8 cellular contexts compared by ENCODE assay signal in the genomic region with DNA sequence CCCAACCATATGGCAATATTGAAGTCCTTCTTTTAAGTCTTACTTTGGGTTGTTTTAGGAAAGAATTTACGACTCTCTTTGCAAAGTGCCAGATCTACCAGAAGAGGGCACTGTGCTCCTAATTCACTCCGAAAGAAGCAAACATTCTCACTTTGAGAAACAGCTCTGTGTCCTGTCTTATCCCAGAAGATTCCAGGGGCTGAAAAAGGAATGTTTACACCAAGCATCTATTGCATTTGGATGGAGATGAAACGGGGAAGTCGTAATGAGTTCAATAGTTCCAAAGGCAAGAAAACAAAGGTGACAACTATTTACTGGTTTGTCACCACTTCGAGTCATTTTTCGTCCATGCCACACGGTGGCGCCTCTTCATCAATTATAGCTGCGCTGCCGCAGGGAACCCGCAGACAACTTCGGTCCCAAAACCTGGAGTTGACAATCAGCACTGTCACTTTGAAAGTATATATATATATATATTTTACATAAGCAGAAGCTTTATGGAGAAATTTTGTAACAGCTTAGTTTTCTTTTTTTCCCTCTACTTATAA.
DNase-seq lines count a peak whose midpoint lies in the region; ATAC-seq and TF ChIP-seq lines count a peak whose summit lies in the region.

No MANE protein-coding gene starts in this region.

- peak overlapping the region; percentile 68 for H3K4me3 ChIP-seq in coronary artery

- H3K27ac ChIP-seq in coronary artery, result no peak overlapping the region

- DNase-seq in AG20443 (ENCODE audit: low spot score) (peak; percentile 71), NCI-H345 treated with DMSO at 0.1 percent for 48 hours (lab: John Stamatoyannopoulos, UW; ENCODE audit: unreplicated experiment) (peak; percentile 83), coronary artery (ENCODE audit: low spot score) (no peak), left kidney (ENCODE audit: low read depth, low spot score) (peak; percentile 91)
- DNase-seq in activated CD4-positive, alpha-beta T cell treated with anti-CD3 and anti-CD28 coated beads for 24 hours (ENCODE audit: low read depth in 2 of 2), result peak; percentile 49 to 60
- peak; percentile 64 for DNase-seq in stimulated activated CD4-positive, alpha-beta T cell treated with anti-CD3 and anti-CD28 coated beads, Interleukin-1b, Interleukin-23, amount 100 ng/mL, for 48 hours

- ATAC-seq in GM18907 (IDR thresholded peaks at IDR 0.05; ENCODE audit: unreplicated experiment) (peak; percentile 92), HG03175 (IDR thresholded peaks at IDR 0.05; ENCODE audit: unreplicated experiment) (peak; percentile 92)

- TF ChIP-seq CTCF in coronary artery (IDR thresholded peaks at IDR 0.05), result peak; percentile 49
